In genomic region chr11:72811686-72812085, GRCh38 we compare ENCODE assay signal across 8 cellular contexts. TPM values are rescaled to one million over a fixed set of nuclear protein-coding genes. Genes with fewer than 3 reads are reported as not detected.
DNase-seq lines count a peak whose midpoint lies in the region; ATAC-seq and TF ChIP-seq lines count a peak whose summit lies in the region.
"Not testable (repeated sequence)": the region's sequence is repeated elsewhere in the genome, so short reads cannot be mapped to it uniquely, and the experiment has no call there.

No MANE protein-coding gene starts in this region.

- peaks cover 61% of the 10 kb centered on the region for H3K4me1 ChIP-seq in BLaER1
- H3K4me1 ChIP-seq in HEK293 (ENCODE audit: control insufficient read depth, insufficient read depth, low read length) = not testable (repeated sequence)
- peaks cover 30% of the 10 kb centered on the region for H3K4me1 ChIP-seq in OCI-LY7 (ENCODE audit: insufficient read depth, low read length, poor library complexity, severe bottlenecking)

- H3K4me3 ChIP-seq in BLaER1 (0 out of 2 replicates have a peak overlapping the region, but pooled peaks have one; percentile 74), OCI-LY7 (ENCODE audit: low read depth, low read length, poor library complexity, severe bottlenecking) (peak overlapping the region; percentile 84)
- H3K4me3 ChIP-seq in HEK293 (ENCODE audit: low read depth, low read length) = not testable (repeated sequence)

- TF ChIP-seq CTCF in HEK293 (tag by site-specific recombination; IDR thresholded peaks at IDR 0.05); OCI-LY7 (conservative IDR thresholded peaks at IDR 0.05; ENCODE audit: low read length); natural killer cell (IDR thresholded peaks at IDR 0.05): not testable (repeated sequence)

- peaks cover 38% of the 10 kb centered on the region for H3K36me3 Mint-ChIP-seq in activated CD4-positive, alpha-beta T cell treated with anti-CD3 and anti-CD28 coated beads, Interleukin-2, amount 10 ng/mL, durations not matched to agents 24 days and 14 days (ENCODE audit: low read depth)
- H3K36me3 Mint-ChIP-seq in activated naive CD4-positive, alpha-beta T cell treated with anti-CD3 and anti-CD28 coated beads, Interleukin-2, amount 10 ng/mL, durations not matched to agents 7 days and 5 days = peaks cover 33% of the 10 kb centered on the region
- H3K36me3 Mint-ChIP-seq in dendritic cell treated with granulocyte-macrophage colony-stimulating factor and Interleukin-4, amounts not matched to agents 40 ng/mL and 50 ng/mL, for 4 days (ENCODE audit: low read depth) = peaks cover 56% of the 10 kb centered on the region
- H3K36me3 Mint-ChIP-seq in natural killer cell = not testable (repeated sequence)

- H3K27ac ChIP-seq in BLaER1; HEK293 (ENCODE audit: extremely low read depth, low read depth, low read length); OCI-LY7 (ENCODE audit: low read depth, low read length, poor library complexity, severe bottlenecking): not testable (repeated sequence)

- CTCF ChIA-PET in HEK293 (lab: Yijun Ruan, JAX) = interaction anchor here (0.6 to 1.2 kb wide), 2 partner anchors 34 to 36 kb away, joined by 4 read pairs; no protein-coding TSS in a partner anchor
- CTCF ChIA-PET in OCI-LY7 (lab: Charles Lee; ENCODE audit: unreplicated experiment) = not testable (repeated sequence)
- CTCF ChIA-PET in activated naive CD4-positive, alpha-beta T cell treated with anti-CD3 and anti-CD28 coated beads, Interleukin-2, amount 10 ng/mL, durations not matched to agents 7 days and 5 days (lab: Charles Lee) = interaction anchor here (1.0 to 6.0 kb wide), 4 partner anchors 18 to 87 kb away, joined by 3 to 48 read pairs (median 4); partner anchors contain the start of gene STARD10

- H3K9ac ChIP-seq in BLaER1 = not testable (repeated sequence)

- H3K4me2 ChIP-seq in BLaER1 (peak overlapping the region; percentile 99), OCI-LY7 (ENCODE audit: low read length) (peak overlapping the region; percentile 90)

- peak overlapping the region; percentile 79 for H3K4me3 Mint-ChIP-seq in activated CD4-positive, alpha-beta T cell treated with anti-CD3 and anti-CD28 coated beads, Interleukin-2, amount 10 ng/mL, durations not matched to agents 24 days and 14 days
- peak overlapping the region; percentile 66 for H3K4me3 Mint-ChIP-seq in activated naive CD4-positive, alpha-beta T cell treated with anti-CD3 and anti-CD28 coated beads, Interleukin-2, amount 10 ng/mL, durations not matched to agents 7 days and 5 days
- peak overlapping the region; percentile 59 for H3K4me3 Mint-ChIP-seq in dendritic cell treated with granulocyte-macrophage colony-stimulating factor and Interleukin-4, amounts not matched to agents 40 ng/mL and 50 ng/mL, for 4 days
- peak overlapping the region; percentile 28 for H3K4me3 Mint-ChIP-seq in natural killer cell
- H3K4me3 Mint-ChIP-seq in stimulated activated naive CD8-positive, alpha-beta T cell treated with anti-CD3 and anti-CD28 coated beads, Interleukin-15, amount 100 ng/mL, for 72 hours = peak overlapping the region; percentile 64 to 82

- not testable (repeated sequence) for H3K9me2 ChIP-seq in OCI-LY7 (ENCODE audit: insufficient read depth, low read length)

- intact Hi-C loops in OCI-LY7 (cut with micrococcal nuclease; ENCODE audit: unreplicated experiment) = loop anchor here (2.0 to 10.0 kb wide), 3 partner anchors 19 to 431 kb away; no protein-coding TSS in a partner anchor
- intact Hi-C loops in activated CD4-positive, alpha-beta T cell treated with anti-CD3 and anti-CD28 coated beads, Interleukin-2, amount 10 ng/mL, durations not matched to agents 24 days and 14 days (cut with micrococcal nuclease); dendritic cell treated with granulocyte-macrophage colony-stimulating factor and Interleukin-4, amounts not matched to agents 40 ng/mL and 50 ng/mL, for 4 days (cut with micrococcal nuclease): not testable (repeated sequence)
- intact Hi-C loops in natural killer cell (cut with micrococcal nuclease) = loop anchor here (5.0 kb wide), 1 partner anchor 589 kb away; the partner anchor contains the start of gene INPPL1

- H2AFZ ChIP-seq in OCI-LY7 (ENCODE audit: low read length) = not testable (repeated sequence)

- H3K36me3 ChIP-seq in BLaER1 (peaks cover 34% of the 10 kb centered on the region), HEK293 (ENCODE audit: control insufficient read depth in 2 of 2, insufficient read depth in 1 of 2, low read length in 2 of 2) (peaks cover 0 to 14% of the 10 kb centered on the region in 2 experiments; a peak in 1 of 3 replicates), OCI-LY7 (ENCODE audit: insufficient read depth, low read length) (peaks cover 42% of the 10 kb centered on the region)

- not testable (repeated sequence) for ATAC-seq in natural killer cell; stimulated activated naive CD8-positive, alpha-beta T cell treated with anti-CD3 and anti-CD28 coated beads, Interleukin-15, amount 100 ng/mL, for 72 hours

- peak overlapping the region; percentile 67 for H3K27ac Mint-ChIP-seq in activated CD4-positive, alpha-beta T cell treated with anti-CD3 and anti-CD28 coated beads, Interleukin-2, amount 10 ng/mL, durations not matched to agents 24 days and 14 days
- peak overlapping the region; percentile 45 for H3K27ac Mint-ChIP-seq in activated naive CD4-positive, alpha-beta T cell treated with anti-CD3 and anti-CD28 coated beads, Interleukin-2, amount 10 ng/mL, durations not matched to agents 7 days and 5 days
- H3K27ac Mint-ChIP-seq in dendritic cell treated with granulocyte-macrophage colony-stimulating factor and Interleukin-4, amounts not matched to agents 40 ng/mL and 50 ng/mL, for 4 days = peak overlapping the region; percentile 90
- H3K27ac Mint-ChIP-seq in natural killer cell = peak overlapping the region; percentile 98 to 100
- H3K27ac Mint-ChIP-seq in stimulated activated naive CD8-positive, alpha-beta T cell treated with anti-CD3 and anti-CD28 coated beads, Interleukin-15, amount 100 ng/mL, for 72 hours = not testable (repeated sequence)

- POLR2A ChIA-PET in HEK293 (lab: Yijun Ruan, JAX) = interaction anchor here (0.6 to 0.7 kb wide), 2 partner anchors 14 to 201 kb away, joined by 7 read pairs; no protein-coding TSS in a partner anchor
- POLR2A ChIA-PET in OCI-LY7 (lab: Charles Lee) = interaction anchor here (1.3 kb wide), 1 partner anchor 89 kb away, joined by 3 read pairs; no protein-coding TSS in a partner anchor

- peaks cover 30% of the 10 kb centered on the region for H3K4me1 Mint-ChIP-seq in activated CD4-positive, alpha-beta T cell treated with anti-CD3 and anti-CD28 coated beads, Interleukin-2, amount 10 ng/mL, durations not matched to agents 24 days and 14 days
- H3K4me1 Mint-ChIP-seq in activated naive CD4-positive, alpha-beta T cell treated with anti-CD3 and anti-CD28 coated beads, Interleukin-2, amount 10 ng/mL, durations not matched to agents 7 days and 5 days = peaks cover 46% of the 10 kb centered on the region
- peaks cover 77% of the 10 kb centered on the region for H3K4me1 Mint-ChIP-seq in dendritic cell treated with granulocyte-macrophage colony-stimulating factor and Interleukin-4, amounts not matched to agents 40 ng/mL and 50 ng/mL, for 4 days (ENCODE audit: low read depth)
- H3K4me1 Mint-ChIP-seq in natural killer cell = peaks cover 47 to 62% of the 10 kb centered on the region in 2 donors
- peaks cover 48% of the 10 kb centered on the region for H3K4me1 Mint-ChIP-seq in stimulated activated naive CD8-positive, alpha-beta T cell treated with anti-CD3 and anti-CD28 coated beads, Interleukin-15, amount 100 ng/mL, for 72 hours

- not testable (repeated sequence) for H3K27me3 Mint-ChIP-seq in activated CD4-positive, alpha-beta T cell treated with anti-CD3 and anti-CD28 coated beads, Interleukin-2, amount 10 ng/mL, durations not matched to agents 24 days and 14 days; activated naive CD4-positive, alpha-beta T cell treated with anti-CD3 and anti-CD28 coated beads, Interleukin-2, amount 10 ng/mL, durations not matched to agents 7 days and 5 days; dendritic cell treated with granulocyte-macrophage colony-stimulating factor and Interleukin-4, amounts not matched to agents 40 ng/mL and 50 ng/mL, for 4 days; natural killer cell (ENCODE audit: low read depth in 2 of 2); stimulated activated naive CD8-positive, alpha-beta T cell treated with anti-CD3 and anti-CD28 coated beads, Interleukin-15, amount 100 ng/mL, for 72 hours

- H3K9me3 Mint-ChIP-seq in activated CD4-positive, alpha-beta T cell treated with anti-CD3 and anti-CD28 coated beads, Interleukin-2, amount 10 ng/mL, durations not matched to agents 24 days and 14 days; activated naive CD4-positive, alpha-beta T cell treated with anti-CD3 and anti-CD28 coated beads, Interleukin-2, amount 10 ng/mL, durations not matched to agents 7 days and 5 days; dendritic cell treated with granulocyte-macrophage colony-stimulating factor and Interleukin-4, amounts not matched to agents 40 ng/mL and 50 ng/mL, for 4 days; natural killer cell; stimulated activated naive CD8-positive, alpha-beta T cell treated with anti-CD3 and anti-CD28 coated beads, Interleukin-15, amount 100 ng/mL, for 72 hours: not testable (repeated sequence)

- not testable (repeated sequence) for DNase-seq in OCI-LY7 (ENCODE audit: low spot score); activated CD4-positive, alpha-beta T cell treated with anti-CD3 and anti-CD28 coated beads, Interleukin-2, amount 10 ng/mL, durations not matched to agents 24 days and 14 days; activated naive CD4-positive, alpha-beta T cell treated with anti-CD3 and anti-CD28 coated beads, Interleukin-2, amount 10 ng/mL, durations not matched to agents 7 days and 5 days; natural killer cell; stimulated activated naive CD8-positive, alpha-beta T cell treated with anti-CD3 and anti-CD28 coated beads, Interleukin-15, amount 100 ng/mL, for 72 hours

- H3K27me3 ChIP-seq in BLaER1 = not testable (repeated sequence)

- H3K9me3 ChIP-seq in BLaER1; HEK293 (ENCODE audit: control insufficient read depth, insufficient read depth, low read depth, low read length); OCI-LY7 (ENCODE audit: low read length): not testable (repeated sequence)

- peaks cover 40% of the 10 kb centered on the region for H3K79me2 ChIP-seq in OCI-LY7 (ENCODE audit: insufficient read depth, low read depth, low read length)

- BruUV-seq in OCI-LY7 (replicated peaks; lab: Mats Ljungman, UMichigan) = not testable (repeated sequence)

- peaks cover 28% of the 10 kb centered on the region; the same call in 1 of the 2 replicates for H4K20me1 ChIP-seq in BLaER1
- not testable (repeated sequence) for H4K20me1 ChIP-seq in OCI-LY7 (ENCODE audit: insufficient read depth, low read length)

RNA-seq across cellular contexts. Expression of gene ATG16L2, which starts 2.5 kb away (rescaled TPM):
- total RNA-seq in OCI-LY7 (2014; rRNA removed; shearing (Covaris generic)) = 99.1 and 103 TPM in 2 replicates
- 108 and 130 TPM in 2 replicates for total RNA-seq in OCI-LY7 (2022)
- total RNA-seq in activated CD4-positive, alpha-beta T cell treated with anti-CD3 and anti-CD28 coated beads, Interleukin-2, amount 10 ng/mL, durations not matched to agents 24 days and 14 days = 74.1 and 75.8 TPM in 2 replicates
- 100 to 1,000 TPM; 172 to 190 (median 179) TPM for total RNA-seq in natural killer cell

RNA-seq across cellular contexts. Expression of gene STARD10, which starts 17.8 kb away (rescaled TPM):
- total RNA-seq in OCI-LY7 (2014; rRNA removed; shearing (Covaris generic)) = 8.1 and 12.9 TPM in 2 replicates
- 10.4 and 12.1 TPM in 2 replicates for total RNA-seq in OCI-LY7 (2022)
- 16.3 and 17.2 TPM in 2 replicates for total RNA-seq in activated CD4-positive, alpha-beta T cell treated with anti-CD3 and anti-CD28 coated beads, Interleukin-2, amount 10 ng/mL, durations not matched to agents 24 days and 14 days
- total RNA-seq in natural killer cell = 10 to 100 TPM; 10.9 to 17.3 (median 11.7) TPM

RNA-seq across cellular contexts. Expression of gene ARAP1, which starts 59.5 kb away (rescaled TPM):
- total RNA-seq in OCI-LY7 (2014; rRNA removed; shearing (Covaris generic)) = 61.3 and 65.6 TPM in 2 replicates
- total RNA-seq in OCI-LY7 (2022) (96.9 and 106 TPM in 2 replicates), natural killer cell (100 to 1,000 TPM; 293 to 327 (median 296) TPM)
- total RNA-seq in activated CD4-positive, alpha-beta T cell treated with anti-CD3 and anti-CD28 coated beads, Interleukin-2, amount 10 ng/mL, durations not matched to agents 24 days and 14 days = 76.9 and 81.5 TPM in 2 replicates

Comparison
In these comparisons a context has a peak if more than half of its experiments do, and no peak if none do; other contexts are left out.
1. H3K4me3 Mint-ChIP-seq: peak in every context shown above with its lines; median percentile 79 in activated CD4-positive, alpha-beta T cell treated with anti-CD3 and anti-CD28 coated beads, Interleukin-2, amount 10 ng/mL, durations not matched to agents 24 days and 14 days; 73 in stimulated activated naive CD8-positive, alpha-beta T cell treated with anti-CD3 and anti-CD28 coated beads, Interleukin-15, amount 100 ng/mL, for 72 hours; 66 in activated naive CD4-positive, alpha-beta T cell treated with anti-CD3 and anti-CD28 coated beads, Interleukin-2, amount 10 ng/mL, durations not matched to agents 7 days and 5 days; 59 in dendritic cell treated with granulocyte-macrophage colony-stimulating factor and Interleukin-4, amounts not matched to agents 40 ng/mL and 50 ng/mL, for 4 days; 28 in natural killer cell.